In the genomic region with DNA sequence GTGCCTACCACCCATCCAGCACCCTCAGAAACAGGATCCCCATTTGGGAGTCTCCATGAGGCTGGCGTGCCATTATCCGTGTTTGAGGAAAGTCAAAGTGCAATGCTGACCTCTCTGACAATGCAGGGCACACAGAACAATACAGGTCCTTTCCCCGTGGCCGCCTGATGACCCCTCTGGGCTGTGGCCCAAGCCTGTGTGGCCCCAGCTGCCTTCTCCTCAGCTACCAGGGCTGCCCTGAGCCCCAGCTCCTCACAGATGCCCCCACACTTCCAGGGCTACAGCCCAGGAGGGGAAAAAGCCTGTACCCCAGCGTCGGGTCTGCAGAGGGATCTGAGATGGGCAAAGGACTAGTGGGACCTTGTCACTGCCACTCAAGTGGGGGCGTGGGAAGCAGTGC, we compare ENCODE assay signal across 16 cellular contexts. TPM values are rescaled to one million over a fixed set of nuclear protein-coding genes. Genes with fewer than 3 reads are reported as not detected.
A peak's percentile ranks its signal among the peaks of the same experiment; 100 is the strongest.
DNase-seq lines count a peak whose midpoint lies in the region; ATAC-seq lines count a peak whose summit lies in the region.
"Had no signal": no experiment of that assay in that cellular context is flagged by ENCODE, and none has a peak within 500 bp of the region (broad histone marks: within the 10 kb centered on the region; RNA-seq: fewer than 3 reads in every experiment).

No MANE protein-coding gene starts in this region.

- no peak for ATAC-seq in HG02678 (IDR thresholded peaks at IDR 0.05; ENCODE audit: unreplicated experiment)

- peak overlapping the region; percentile 38 to 56 for H3K4me3 ChIP-seq in mucosa of rectum (ENCODE audit: low read length in 2 of 2)
- H3K4me3 ChIP-seq: A549, body of pancreas had no signal

- peaks cover 8% of the 10 kb centered on the region for H3K36me3 Mint-ChIP-seq in activated CD4-positive, alpha-beta memory T cell treated with anti-CD3 and anti-CD28 coated beads, Interleukin-2, amount 10 ng/mL, durations not matched to agents 7 days and 5 days (ENCODE audit: low read depth)
- H3K36me3 Mint-ChIP-seq in activated CD4-positive, alpha-beta memory T cell treated with anti-CD3 and anti-CD28 coated beads for 36 hours, result no peaks in the 10 kb centered on the region

- no peak for DNase-seq in activated CD4-positive, alpha-beta memory T cell treated with anti-CD3 and anti-CD28 coated beads, Interleukin-2, amount 10 ng/mL, durations not matched to agents 7 days and 5 days
- DNase-seq in activated CD4-positive, alpha-beta memory T cell treated with anti-CD3 and anti-CD28 coated beads for 36 hours, result no peak
- DNase-seq in dermis blood vessel endothelial cell, result peak; percentile 65
- DNase-seq in substantia nigra (lab: John Stamatoyannopoulos, UW), result peak in 33 of 49 donors; percentile 21 to 79 (median 50)
- no peak for DNase-seq in NCI-H2029 (lab: John Stamatoyannopoulos, UW)
- no peak for DNase-seq in COLO668 (lab: John Stamatoyannopoulos, UW; ENCODE audit: unreplicated experiment)
- DNase-seq: activated CD4-positive, alpha-beta T cell treated with anti-CD3 and anti-CD28 coated beads for 4 hours; body of pancreas; Calu3 had no signal

- POLR2A ChIA-PET in activated CD4-positive, alpha-beta memory T cell treated with anti-CD3 and anti-CD28 coated beads, Interleukin-2, amount 10 ng/mL, durations not matched to agents 7 days and 5 days (lab: Charles Lee), result interaction anchor here (0.7 to 5.7 kb wide), 4 partner anchors 10 to 141 kb away, joined by 4 to 76 read pairs (median 6); partner anchors contain the start of genes CFAP99, MXD4 and ZFYVE28
- POLR2A ChIA-PET in activated CD4-positive, alpha-beta memory T cell treated with anti-CD3 and anti-CD28 coated beads for 36 hours (lab: Charles Lee), result interaction anchor here (0.8 to 3.8 kb wide), 2 partner anchors 9 to 14 kb away, joined by 3 to 24 read pairs; no protein-coding TSS in a partner anchor

- H3K4me1 Mint-ChIP-seq in activated CD4-positive, alpha-beta memory T cell treated with anti-CD3 and anti-CD28 coated beads, Interleukin-2, amount 10 ng/mL, durations not matched to agents 7 days and 5 days, result peaks cover 54% of the 10 kb centered on the region
- peaks cover 38% of the 10 kb centered on the region for H3K4me1 Mint-ChIP-seq in activated CD4-positive, alpha-beta memory T cell treated with anti-CD3 and anti-CD28 coated beads for 36 hours (ENCODE audit: low read depth)

- peaks cover 19 to 34% of the 10 kb centered on the region in 2 donors for H3K4me1 ChIP-seq in mucosa of rectum (ENCODE audit: control insufficient read depth in 2 of 2, insufficient read depth in 2 of 2, low read length in 2 of 2)

- peak overlapping the region in 1 of 2 donors; percentile 26 for H3K9ac ChIP-seq in mucosa of rectum (ENCODE audit: low read depth in 1 of 2, low read length in 2 of 2)

- peaks cover 0 to 3% of the 10 kb centered on the region in 2 donors for H3K27me3 ChIP-seq in mucosa of rectum (ENCODE audit: control insufficient read depth in 2 of 2, insufficient read depth in 2 of 2, low read length in 2 of 2)
- H3K27me3 ChIP-seq: body of pancreas had no signal

- H3K27me3 Mint-ChIP-seq in activated CD4-positive, alpha-beta memory T cell treated with anti-CD3 and anti-CD28 coated beads, Interleukin-2, amount 10 ng/mL, durations not matched to agents 7 days and 5 days, result no peaks in the 10 kb centered on the region
- no peaks in the 10 kb centered on the region for H3K27me3 Mint-ChIP-seq in activated CD4-positive, alpha-beta memory T cell treated with anti-CD3 and anti-CD28 coated beads for 36 hours

- no peak overlapping the region for H3K27ac Mint-ChIP-seq in activated CD4-positive, alpha-beta memory T cell treated with anti-CD3 and anti-CD28 coated beads, Interleukin-2, amount 10 ng/mL, durations not matched to agents 7 days and 5 days
- no peak overlapping the region for H3K27ac Mint-ChIP-seq in activated CD4-positive, alpha-beta memory T cell treated with anti-CD3 and anti-CD28 coated beads for 36 hours
- H3K27ac Mint-ChIP-seq: activated T-helper 2 cell treated with anti-CD3 and anti-CD28 coated beads, Interferon-gamma antibody, Interleukin-2, Interleukin-4, amounts not matched to agents 10 μg/mL and 5 μg/mL and 100 μg/mL, durations not matched to agents 14 hours and 24 hours and 36 hours had no signal

- peak overlapping the region; percentile 37 for H3K4me3 Mint-ChIP-seq in activated CD4-positive, alpha-beta memory T cell treated with anti-CD3 and anti-CD28 coated beads, Interleukin-2, amount 10 ng/mL, durations not matched to agents 7 days and 5 days
- H3K4me3 Mint-ChIP-seq in activated CD4-positive, alpha-beta memory T cell treated with anti-CD3 and anti-CD28 coated beads for 36 hours, result no peak overlapping the region

- no peaks in the 10 kb centered on the region for H3K9me3 ChIP-seq in mucosa of rectum (ENCODE audit: control insufficient read depth in 2 of 2, low read length in 2 of 2)
- H3K9me3 ChIP-seq: A549, body of pancreas, tibial artery had no signal

- intact Hi-C loops in activated CD4-positive, alpha-beta memory T cell treated with anti-CD3 and anti-CD28 coated beads for 36 hours (cut with micrococcal nuclease), result no loop called here

- H3K9me3 Mint-ChIP-seq in activated CD4-positive, alpha-beta memory T cell treated with anti-CD3 and anti-CD28 coated beads, Interleukin-2, amount 10 ng/mL, durations not matched to agents 7 days and 5 days, result no peaks in the 10 kb centered on the region
- H3K9me3 Mint-ChIP-seq in activated CD4-positive, alpha-beta memory T cell treated with anti-CD3 and anti-CD28 coated beads for 36 hours, result no peaks in the 10 kb centered on the region
- H3K9me3 Mint-ChIP-seq: activated T-helper 2 cell treated with anti-CD3 and anti-CD28 coated beads, Interferon-gamma antibody, Interleukin-2, Interleukin-4, amounts not matched to agents 10 μg/mL and 5 μg/mL and 100 μg/mL, durations not matched to agents 14 hours and 24 hours and 36 hours; T-helper 1 cell treated with Interleukin-12 subunit alpha and Interleukin-12 subunit beta and Interleukin-4 antibody, amounts not matched to agents 30 μg/mL and 1 μg/mL, for 36 hours had no signal

- CTCF ChIA-PET in activated CD4-positive, alpha-beta memory T cell treated with anti-CD3 and anti-CD28 coated beads, Interleukin-2, amount 10 ng/mL, durations not matched to agents 7 days and 5 days (lab: Charles Lee), result interaction anchor here (0.7 to 5.2 kb wide), 5 partner anchors 9 to 60 kb away, joined by 3 to 36 read pairs (median 4); no protein-coding TSS in a partner anchor
- CTCF ChIA-PET in activated CD4-positive, alpha-beta memory T cell treated with anti-CD3 and anti-CD28 coated beads for 36 hours (lab: Charles Lee), result interaction anchor here (1.3 to 3.8 kb wide), 3 partner anchors 10 to 16 kb away, joined by 3 to 21 read pairs (median 6); partner anchors contain the start of gene CFAP99

- H3K27ac ChIP-seq in mucosa of rectum (ENCODE audit: low read depth in 2 of 2, low read length in 2 of 2) (peak overlapping the region; percentile 32 to 55), substantia nigra (ENCODE audit: low read depth, low read length, poor library complexity, severe bottlenecking) (peak overlapping the region; percentile 67)
- H3K27ac ChIP-seq: A549, body of pancreas, skin epidermis, tibial artery had no signal

- H3K36me3 ChIP-seq in mucosa of rectum (ENCODE audit: control insufficient read depth in 2 of 2, insufficient read depth in 2 of 2, low read length in 2 of 2), result no peaks in the 10 kb centered on the region
- H3K36me3 ChIP-seq: tibial artery had no signal

RNA-seq across cellular contexts. Expression of gene ZFYVE28, which starts 15.5 kb away (rescaled TPM):
- total RNA-seq in activated CD4-positive, alpha-beta memory T cell treated with anti-CD3 and anti-CD28 coated beads, Interleukin-2, amount 10 ng/mL, durations not matched to agents 7 days and 5 days, result 10 to 100 TPM; 38.9 to 40.1 TPM
- 10 to 100 TPM; 19.7 to 20.0 TPM for total RNA-seq in activated CD4-positive, alpha-beta memory T cell treated with anti-CD3 and anti-CD28 coated beads for 36 hours
- 7.5 and 8.6 TPM in 2 replicates for total RNA-seq in dermis blood vessel endothelial cell

RNA-seq across cellular contexts. Expression of gene CFAP99, which starts 15.8 kb away (rescaled TPM):
- total RNA-seq in activated CD4-positive, alpha-beta memory T cell treated with anti-CD3 and anti-CD28 coated beads, Interleukin-2, amount 10 ng/mL, durations not matched to agents 7 days and 5 days, result under 1 TPM; 0.08 TPM
- total RNA-seq in activated CD4-positive, alpha-beta memory T cell treated with anti-CD3 and anti-CD28 coated beads for 36 hours, result not detected
- total RNA-seq in dermis blood vessel endothelial cell, result 0.17 TPM in 1 of 2 replicates, not detected in the other
- total RNA-seq: activated T-helper 2 cell treated with anti-CD3 and anti-CD28 coated beads, Interferon-gamma antibody, Interleukin-2, Interleukin-4, amounts not matched to agents 10 μg/mL and 5 μg/mL and 100 μg/mL, durations not matched to agents 14 hours and 24 hours and 36 hours; body of pancreas; Calu3 had no signal

Comparison
In these comparisons a context has a peak if more than half of its experiments do, and no peak if none do; other contexts are left out.
1. DNase-seq: peak in dermis blood vessel endothelial cell (single experiment) and substantia nigra (33 of 49); none in activated CD4-positive, alpha-beta memory T cell treated with anti-CD3 and anti-CD28 coated beads, Interleukin-2, amount 10 ng/mL, durations not matched to agents 7 days and 5 days (single experiment), activated CD4-positive, alpha-beta memory T cell treated with anti-CD3 and anti-CD28 coated beads for 36 hours (single experiment), NCI-H2029 (single experiment) and COLO668 (single experiment).